In the genomic region with DNA sequence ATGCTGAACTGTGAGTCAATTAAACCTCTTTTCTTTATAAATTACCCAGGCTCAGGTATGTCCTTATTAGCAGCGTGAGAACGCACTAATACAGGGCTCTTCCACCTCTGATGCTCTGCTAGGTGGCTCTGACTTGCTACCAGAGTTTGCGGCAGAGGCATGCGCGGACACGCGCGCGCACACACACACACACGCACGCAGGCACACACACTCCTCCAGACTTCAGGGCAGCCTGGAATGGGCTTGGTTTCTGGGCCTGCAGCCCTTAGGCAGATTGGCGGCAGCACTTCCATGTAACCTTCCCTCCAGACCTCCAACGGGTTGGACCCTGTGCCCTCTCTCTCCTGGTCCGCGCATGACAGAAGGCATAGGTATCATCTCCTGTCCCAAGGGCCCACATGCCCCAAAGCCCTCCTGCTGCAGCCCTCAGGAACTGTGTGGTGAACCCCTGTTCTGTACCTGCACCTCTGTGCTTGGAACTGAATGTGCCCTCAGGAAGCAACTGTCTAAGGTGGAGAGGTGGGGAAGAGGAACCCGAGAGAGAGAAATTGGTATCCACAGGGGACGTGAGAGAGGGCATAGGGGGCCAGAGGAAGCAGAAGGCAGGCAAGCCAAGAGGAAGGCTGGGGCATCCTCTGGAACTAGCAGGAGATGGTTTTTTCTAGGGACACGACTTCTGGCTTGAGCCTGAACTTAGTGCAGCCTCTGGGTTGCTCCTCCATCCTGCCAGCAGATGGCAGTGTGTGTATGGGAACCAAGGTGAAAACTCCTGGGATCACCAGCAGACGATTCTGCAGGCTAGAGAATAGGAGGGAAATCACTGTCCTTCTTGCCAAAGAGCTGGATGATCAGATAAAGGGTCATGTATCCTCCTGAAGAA, we compare ENCODE assay signal across 8 cellular contexts. TPM values are rescaled to one million over a fixed set of nuclear protein-coding genes. Genes with fewer than 3 reads are reported as not detected.
A peak's percentile ranks its signal among the peaks of the same experiment; 100 is the strongest.
DNase-seq lines count a peak whose midpoint lies in the region; ATAC-seq and TF ChIP-seq lines count a peak whose summit lies in the region.

No MANE protein-coding gene starts in this region.

- intact Hi-C loops in activated B cell treated with CpG ODN at 0.5 μM for 24 hours (cut with micrococcal nuclease) = loop anchor here (1.0 kb wide), 5 partner anchors 10 to 374 kb away; a partner anchor contains a TSS

- peak; percentile 42 for TF ChIP-seq CTCF in activated B cell treated with CpG ODN at 0.5 μM for 24 hours (IDR thresholded peaks at IDR 0.05)

- H3K9me3 ChIP-seq in HAP-1 = 0 out of 2 replicates have a peak, but pooled peaks cover 2% of the 10 kb centered on the region

- H3K9me3 Mint-ChIP-seq in activated B cell treated with CpG ODN at 0.5 μM for 24 hours = no peaks in the 10 kb centered on the region
- no peaks in the 10 kb centered on the region for H3K9me3 Mint-ChIP-seq in effector memory CD8-positive, alpha-beta T cell
- no peaks in the 10 kb centered on the region for H3K9me3 Mint-ChIP-seq in memory B cell

- POLR2A ChIA-PET in activated B cell treated with CpG ODN at 0.5 μM for 24 hours (lab: Charles Lee) = interaction anchor here (1.4 kb wide), 1 partner anchor 14 kb away, joined by 4 read pairs; no protein-coding TSS in a partner anchor

- H3K36me3 Mint-ChIP-seq in activated B cell treated with CpG ODN at 0.5 μM for 24 hours (ENCODE audit: low read depth) = no peaks in the 10 kb centered on the region
- no peaks in the 10 kb centered on the region for H3K36me3 Mint-ChIP-seq in effector memory CD8-positive, alpha-beta T cell (ENCODE audit: insufficient read depth)
- H3K36me3 Mint-ChIP-seq in memory B cell = no peaks in the 10 kb centered on the region

- DNase-seq in DMS79 treated with DMSO at 0.1 percent for 48 hours (lab: John Stamatoyannopoulos, UW) (peak; percentile 67), HAP-1 (ENCODE audit: low spot score in 2 of 2) (peak; percentile 54 to 82), NCI-H2107 (lab: John Stamatoyannopoulos, UW) (peak; percentile 51), activated B cell treated with CpG ODN at 0.5 μM for 24 hours (peak; percentile 37), memory B cell (ENCODE audit: low spot score in 2 of 2) (peak; percentile 41 to 63)
- DNase-seq in effector memory CD8-positive, alpha-beta T cell = peak; percentile 5 to 17 (median 17)
- peak; percentile 2 for DNase-seq in stimulated activated naive CD4-positive, alpha-beta T cell treated with Interleukin-2 at 50 U/mL for 16 hours (lab: John Stamatoyannopoulos, UW)

- H3K27me3 Mint-ChIP-seq in activated B cell treated with CpG ODN at 0.5 μM for 24 hours = peaks cover 4% of the 10 kb centered on the region
- peaks cover 21 to 48% of the 10 kb centered on the region in 2 donors for H3K27me3 Mint-ChIP-seq in effector memory CD8-positive, alpha-beta T cell
- peaks cover 11% of the 10 kb centered on the region for H3K27me3 Mint-ChIP-seq in memory B cell

- no peak overlapping the region for H3K27ac Mint-ChIP-seq in activated B cell treated with CpG ODN at 0.5 μM for 24 hours
- no peak overlapping the region for H3K27ac Mint-ChIP-seq in effector memory CD8-positive, alpha-beta T cell
- no peak overlapping the region for H3K27ac Mint-ChIP-seq in memory B cell

- ATAC-seq in activated B cell treated with CpG ODN at 0.5 μM for 24 hours (ENCODE audit: low read depth) = peak; percentile 85
- ATAC-seq in effector memory CD8-positive, alpha-beta T cell (replicated peaks) = no peak
- peak; percentile 64 for ATAC-seq in memory B cell (ENCODE audit: low read depth)
- no peak for ATAC-seq in GM18511 (IDR thresholded peaks at IDR 0.05; ENCODE audit: unreplicated experiment)

- H3K4me1 Mint-ChIP-seq in activated B cell treated with CpG ODN at 0.5 μM for 24 hours (peaks cover 8% of the 10 kb centered on the region), memory B cell (peaks cover 3% of the 10 kb centered on the region)
- H3K4me1 Mint-ChIP-seq in effector memory CD8-positive, alpha-beta T cell (ENCODE audit: low read depth in 2 of 2) = peaks cover 0 to 2% of the 10 kb centered on the region in 2 donors

- CTCF ChIA-PET in activated B cell treated with CpG ODN at 0.5 μM for 24 hours (lab: Charles Lee) = interaction anchor here (0.8 to 5.5 kb wide), 12 partner anchors 9 to 540 kb away, joined by 3 to 98 read pairs (median 10); a partner anchor contains a TSS

- H3K4me1 ChIP-seq in HAP-1 = no peaks in the 10 kb centered on the region

- no peaks in the 10 kb centered on the region for H3K27me3 ChIP-seq in HAP-1 (ENCODE audit: low read depth)

- H3K36me3 ChIP-seq in HAP-1 (replicated peaks) = no peaks in the 10 kb centered on the region

- H3K4me3 Mint-ChIP-seq in activated B cell treated with CpG ODN at 0.5 μM for 24 hours (no peak overlapping the region), memory B cell (no peak overlapping the region)
- no peak overlapping the region for H3K4me3 Mint-ChIP-seq in effector memory CD8-positive, alpha-beta T cell

- no peak overlapping the region for H3K4me3 ChIP-seq in HAP-1

- in situ Hi-C loops in HAP-1 (cut with MboI; ENCODE audit: low sequenced_read_pairs) = no loop called here

RNA-seq across cellular contexts. Expression of a gene that starts 23.4 kb away (rescaled TPM):
- total RNA-seq in activated B cell treated with CpG ODN at 0.5 μM for 24 hours = 44.3 and 52.8 TPM in 2 replicates

Comparison
In these comparisons a context has a peak if more than half of its experiments do, and no peak if none do; other contexts are left out.
1. DNase-seq: peak in every context shown above with its lines; median percentile 68 in HAP-1; 67 in DMS79 treated with DMSO at 0.1 percent for 48 hours; 52 in memory B cell; 51 in NCI-H2107; 37 in activated B cell treated with CpG ODN at 0.5 μM for 24 hours; 17 in effector memory CD8-positive, alpha-beta T cell; 2 in stimulated activated naive CD4-positive, alpha-beta T cell treated with Interleukin-2 at 50 U/mL for 16 hours.
2. ATAC-seq: peak in activated B cell treated with CpG ODN at 0.5 μM for 24 hours (single experiment) and memory B cell (single experiment); none in effector memory CD8-positive, alpha-beta T cell (single experiment) and GM18511 (single experiment).